28 cellular contexts compared by ENCODE assay signal in genomic region chr6:116309657-116310056, GRCh38.
"Had no signal": no experiment of that assay in that cellular context is flagged by ENCODE, and none has a peak within 500 bp of the region (broad histone marks: within the 10 kb centered on the region; RNA-seq: fewer than 3 reads in every experiment).

No MANE protein-coding gene starts in this region.

- DNase-seq: natural killer cell; occipital lobe; ovary; posterior cingulate gyrus; psoas muscle; right cardiac atrium; right lobe of liver; sigmoid colon; spleen; stimulated activated CD4-positive, alpha-beta T cell treated with anti-CD3 and anti-CD28 coated beads, Interleukin-12 subunit alpha, Interleukin-12 subunit beta, amount 100 ng/mL, for 4 hours; stimulated activated CD4-positive, alpha-beta T cell treated with anti-CD3 and anti-CD28 coated beads, Interleukin-1b, Interleukin-23, amount 100 ng/mL, for 48 hours; stimulated activated CD4-positive, alpha-beta T cell treated with anti-CD3 and anti-CD28 coated beads, Interleukin-4, amount 100 ng/mL, for 1 hour; stimulated activated CD4-positive, alpha-beta T cell treated with anti-CD3 and anti-CD28 coated beads, Interleukin-4, amount 100 ng/mL, for 4 hours; stimulated activated CD8-positive, alpha-beta memory T cell treated with anti-CD3 and anti-CD28 coated beads, Interleukin-4, amount 100 ng/mL, for 48 hours; stimulated activated naive CD4-positive, alpha-beta T cell; stimulated activated naive CD8-positive, alpha-beta T cell treated with anti-CD3 and anti-CD28 coated beads, Interleukin-15, amount 100 ng/mL, for 72 hours; stimulated activated naive CD8-positive, alpha-beta T cell treated with anti-CD3 and anti-CD28 coated beads, Interleukin-15, Interleukin-2, amounts not matched to agents 100 U/mL and 50 U/mL, for 24 hours; substantia nigra; testis; trophoblast cell; upper lobe of left lung had no signal

- H3K4me2 ChIP-seq: neural progenitor cell, smooth muscle cell had no signal

- H2AFZ ChIP-seq: neural progenitor cell, parathyroid adenoma had no signal

- FAIRE-seq: urothelium cell line had no signal

- H3K36me3 ChIP-seq: neural progenitor cell, ovary, right lobe of liver, sigmoid colon, spleen, suprapubic skin, tibial nerve, upper lobe of left lung, vagina had no signal

- H3K4me1 ChIP-seq: neural progenitor cell, parathyroid adenoma, psoas muscle, testis had no signal

- H3K9ac ChIP-seq: neural progenitor cell, parathyroid adenoma had no signal

- H3K27me3 ChIP-seq: neural progenitor cell, ovary, right lobe of liver, sigmoid colon, spleen, suprapubic skin, testis, tibial nerve, upper lobe of left lung, vagina had no signal

- H3K27ac ChIP-seq: neural progenitor cell, ovary, parathyroid adenoma, psoas muscle, right lobe of liver, sigmoid colon, spleen, suprapubic skin, testis, tibial nerve, upper lobe of left lung, vagina had no signal

- H3K9me3 ChIP-seq: ovary, psoas muscle, right lobe of liver, sigmoid colon, spleen, suprapubic skin, testis, tibial nerve, upper lobe of left lung, vagina had no signal

- H3K79me2 ChIP-seq: parathyroid adenoma had no signal

- H3K4me3 ChIP-seq: neural progenitor cell, ovary, psoas muscle, right lobe of liver, sigmoid colon, smooth muscle cell, spleen, suprapubic skin, testis, tibial nerve, upper lobe of left lung, vagina had no signal
